Comparison of ENCODE assay signal across 1 cellular context in genomic region chr19:17243340-17243853, GRCh38.
A peak's percentile ranks its signal among the peaks of the same experiment; 100 is the strongest.
TF ChIP-seq lines count a peak whose summit lies in the region.

No MANE protein-coding gene starts in this region.

TF ChIP-seq in HepG2, 621 proteins besides CTCF, POLR2A, EP300 and RAD21 (continued from another document and continues in another):
- TF ChIP-seq KIAA2018 (CRISPR knock-in tag; IDR thresholded peaks at IDR 0.05; ENCODE audit: borderline replicate concordance) (no peak), ZNF253 (CRISPR knock-in tag; IDR thresholded peaks at IDR 0.05; ENCODE audit: borderline replicate concordance) (no peak), ZNF24 (IDR thresholded peaks at IDR 0.05) (no peak), HNF4G (IDR thresholded peaks at IDR 0.05; ENCODE audit: borderline replicate concordance, low read depth, low read length) (peak; percentile 62; the same call in 1 of the 2 replicates), HNF4G (CRISPR knock-in tag; IDR thresholded peaks at IDR 0.05; ENCODE audit: borderline replicate concordance, low read depth) (peak; percentile 60; the same call in 1 of the 2 replicates), NFKBIZ (CRISPR knock-in tag; IDR thresholded peaks at IDR 0.05) (no peak), HNF4A (CRISPR knock-in tag; IDR thresholded peaks at IDR 0.05) (peak; percentile 87), ZNF839 (CRISPR knock-in tag; IDR thresholded peaks at IDR 0.05; ENCODE audit: borderline replicate concordance) (no peak), RARA (CRISPR knock-in tag; IDR thresholded peaks at IDR 0.05) (no peak; the same call in 1 of the 2 replicates), ZNF660 (CRISPR knock-in tag; IDR thresholded peaks at IDR 0.05; ENCODE audit: borderline replicate concordance, low read depth) (no peak), ZNF687 (CRISPR knock-in tag; IDR thresholded peaks at IDR 0.05) (peak; percentile 75), THAP7 (CRISPR knock-in tag; IDR thresholded peaks at IDR 0.05) (0 out of 2 replicates have a peak, but pooled peaks have one; percentile 67), ZBTB7B (CRISPR knock-in tag; IDR thresholded peaks at IDR 0.05) (peak; percentile 57; the same call in 1 of the 2 replicates), PAX8 (CRISPR knock-in tag; IDR thresholded peaks at IDR 0.05; ENCODE audit: borderline replicate concordance) (no peak), ZNF792 (CRISPR knock-in tag; IDR thresholded peaks at IDR 0.05) (no peak), CCAR2 (optimal IDR thresholded peaks at IDR 0.05; ENCODE audit: low read depth, low read length) (no peak), TSC22D2 (CRISPR knock-in tag; IDR thresholded peaks at IDR 0.05; ENCODE audit: borderline replicate concordance) (no peak), DPF2 (CRISPR knock-in tag; IDR thresholded peaks at IDR 0.05; ENCODE audit: borderline replicate concordance, low read depth) (no peak), BCL6 (CRISPR knock-in tag; IDR thresholded peaks at IDR 0.05) (0 out of 2 replicates have a peak, but pooled peaks have one; percentile 17), ZNF430 (CRISPR knock-in tag; IDR thresholded peaks at IDR 0.05) (peak; percentile 43; the same call in 1 of the 2 replicates), EHMT2 (IDR thresholded peaks at IDR 0.05; ENCODE audit: borderline replicate concordance, low read depth, low read length) (no peak; the same call in 1 of the 2 replicates), ZNF558 (CRISPR knock-in tag; IDR thresholded peaks at IDR 0.05; ENCODE audit: borderline replicate concordance) (no peak), KDM5B (CRISPR knock-in tag; IDR thresholded peaks at IDR 0.05; ENCODE audit: borderline replicate concordance) (no peak), SIX4 (CRISPR knock-in tag; IDR thresholded peaks at IDR 0.05) (no peak), ARNTL (CRISPR knock-in tag; IDR thresholded peaks at IDR 0.05) (no peak), ZNF768 (CRISPR knock-in tag; IDR thresholded peaks at IDR 0.05) (no peak), ZNF143 (CRISPR knock-in tag; IDR thresholded peaks at IDR 0.05) (no peak), ZSCAN25 (CRISPR knock-in tag; IDR thresholded peaks at IDR 0.05) (no peak), ZBTB39 (CRISPR knock-in tag; IDR thresholded peaks at IDR 0.05) (no peak), ZNF891 (CRISPR knock-in tag; IDR thresholded peaks at IDR 0.05) (no peak), ZNF280D (CRISPR knock-in tag; IDR thresholded peaks at IDR 0.05) (no peak), RERE (CRISPR knock-in tag; IDR thresholded peaks at IDR 0.05; ENCODE audit: low read depth) (no peak), NR2F6 (IDR thresholded peaks at IDR 0.05) (peak; percentile 38; the same call in 1 of the 2 replicates), NR2F6 (CRISPR knock-in tag; IDR thresholded peaks at IDR 0.05) (peak; percentile 48; the same call in 1 of the 2 replicates), STAG1 (CRISPR knock-in tag; IDR thresholded peaks at IDR 0.05) (peak; percentile 5; the same call in 1 of the 2 replicates), FOXP1 (IDR thresholded peaks at IDR 0.05) (no peak), FOXP1 (CRISPR knock-in tag; IDR thresholded peaks at IDR 0.05) (no peak)
